10 cellular contexts compared by ENCODE assay signal in the genomic region with DNA sequence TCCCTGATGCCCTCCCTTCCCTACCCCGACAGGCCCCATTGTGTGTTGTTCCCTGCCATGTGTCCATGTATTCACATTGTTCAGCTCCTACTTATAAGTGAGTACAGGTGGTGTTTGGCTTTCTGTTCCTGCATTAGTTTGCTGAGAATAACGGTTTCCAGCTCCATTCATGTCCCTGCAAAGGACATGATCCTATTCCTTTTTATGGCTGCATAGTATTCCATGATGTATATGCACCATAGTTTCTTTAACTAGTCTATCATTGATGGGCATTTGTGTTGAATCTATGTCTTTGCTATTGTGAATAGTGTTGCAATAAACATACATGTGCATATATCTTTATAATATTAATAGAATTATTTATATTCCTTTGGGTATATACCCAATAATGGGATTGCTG. TPM values are rescaled to one million over a fixed set of nuclear protein-coding genes. Genes with fewer than 3 reads are reported as not detected.
"Had no signal": no experiment of that assay in that cellular context is flagged by ENCODE, and none has a peak within 500 bp of the region (broad histone marks: within the 10 kb centered on the region; RNA-seq: fewer than 3 reads in every experiment).

No MANE protein-coding gene starts in this region.

- FAIRE-seq: H1, H54, HTR-8/SVneo had no signal

- H3K4me3 ChIP-seq: GM23248 had no signal

- H3K9ac ChIP-seq: GM23248, KMS-11 had no signal

- H3K27ac ChIP-seq: GM23248, KMS-11 had no signal

- H3K4me2 ChIP-seq: KMS-11 had no signal

- H3K4me3 Mint-ChIP-seq: H9, HFFc6 had no signal

- H3K27ac Mint-ChIP-seq: H9, HFFc6 had no signal

- H3K4me1 Mint-ChIP-seq: H9 had no signal

- DNase-seq: GM23248, H9, HCEC 1CT, HFFc6, IMR-90, KBM-7 had no signal

- H2AFZ ChIP-seq: GM23248 had no signal

RNA-seq across cellular contexts. Expression of a gene that starts 52.1 kb away (rescaled TPM):
- total RNA-seq: GM23248, H1, H9 had no signal
- polyA plus RNA-seq: GM23248 had no signal
